25 cellular contexts compared by ENCODE assay signal in genomic region chr1:5580926-5581325, GRCh38.
DNase-seq lines count a peak whose midpoint lies in the region; ATAC-seq, FAIRE-seq and TF ChIP-seq lines count a peak whose summit lies in the region.
"Had no signal": no experiment of that assay in that cellular context is flagged by ENCODE, and none has a peak within 500 bp of the region (broad histone marks: within the 10 kb centered on the region; RNA-seq: fewer than 3 reads in every experiment).

No MANE protein-coding gene starts in this region.

- H4K20me1 ChIP-seq in HepG2 (ENCODE audit: insufficient read depth, low read length) (no peaks in the 10 kb centered on the region), hepatocyte (ENCODE audit: insufficient read depth, poor library complexity, severe bottlenecking) (no peaks in the 10 kb centered on the region)
- H4K20me1 ChIP-seq: BLaER1 treated with 17β-estradiol and CSF1 and Interleukin-3, amounts not matched to agents 10 nM and 100 nM had no signal

- POLR2A ChIA-PET in HepG2 (lab: Yijun Ruan, JAX) = no interaction called here

- ATAC-seq in HepG2 (no peak), right lobe of liver (no peak), lung (ENCODE audit: insufficient read depth, low FRiP score) (no peak)
- ATAC-seq: A549 had no signal

- no TSS peak for BruUV-seq in HepG2 (replicated peaks; lab: Mats Ljungman, UMichigan)

- H2AFZ ChIP-seq in HepG2 (ENCODE audit: low read length) (no peak overlapping the region), hepatocyte (no peak overlapping the region)

- H3K9me3 ChIP-seq in HepG2 (ENCODE audit: low read length) = no peaks in the 10 kb centered on the region
- H3K9me3 ChIP-seq in right lobe of liver = no peaks in the 10 kb centered on the region
- H3K9me3 ChIP-seq in lung (ENCODE audit: control insufficient read depth in 2 of 2, insufficient read depth in 1 of 2, low read length in 1 of 2) = no peaks in the 10 kb centered on the region
- H3K9me3 ChIP-seq in spleen = no peaks in the 10 kb centered on the region
- no peaks in the 10 kb centered on the region for H3K9me3 ChIP-seq in hepatocyte (ENCODE audit: low read depth)
- H3K9me3 ChIP-seq: A549, BE2C, HAP-1 had no signal

- no peak overlapping the region for H3K4me3 ChIP-seq in HepG2 (replicated peaks in 1 of 3; ENCODE audit: insufficient read depth in 1 of 3, low read depth in 2 of 3, low read length in 3 of 3)
- H3K4me3 ChIP-seq in right lobe of liver = no peak overlapping the region
- no peak overlapping the region for H3K4me3 ChIP-seq in lung
- no peak overlapping the region for H3K4me3 ChIP-seq in spleen
- H3K4me3 ChIP-seq in hepatocyte = no peak overlapping the region
- H3K4me3 ChIP-seq: A549; BLaER1 treated with 17β-estradiol and CSF1 and Interleukin-3, amounts not matched to agents 10 nM and 100 nM; HAP-1 had no signal

- H3K27ac ChIP-seq in HepG2 (ENCODE audit: extremely low read length, insufficient read depth, low read length) = no peak overlapping the region
- H3K27ac ChIP-seq in right lobe of liver = no peak overlapping the region
- H3K27ac ChIP-seq in lung (ENCODE audit: low read depth in 1 of 2, low read length in 1 of 2) = no peak overlapping the region
- no peak overlapping the region for H3K27ac ChIP-seq in spleen
- no peak overlapping the region for H3K27ac ChIP-seq in hepatocyte
- H3K27ac ChIP-seq: A549; BLaER1 treated with 17β-estradiol and CSF1 and Interleukin-3, amounts not matched to agents 10 nM and 100 nM had no signal

- TF ChIP-seq CTCF in HepG2 (CRISPR knock-in tag; IDR thresholded peaks at IDR 0.05) = no peak
- TF ChIP-seq CTCF in right lobe of liver (IDR thresholded peaks at IDR 0.05) = no peak
- TF ChIP-seq CTCF in lung (IDR thresholded peaks at IDR 0.05; ENCODE audit: control extremely low read depth, extremely low read depth) = no peak
- TF ChIP-seq CTCF in spleen (IDR thresholded peaks at IDR 0.05 in 8 of 11, conservative IDR thresholded peaks at IDR 0.05 in 3 of 11) = no peak
- TF ChIP-seq CTCF in hepatocyte (IDR thresholded peaks at IDR 0.05; ENCODE audit: poor library complexity) = no peak

- TF ChIP-seq EP300 in HepG2 (IDR thresholded peaks at IDR 0.05; ENCODE audit: low read depth in 2 of 2, low read length in 2 of 2) (no peak), HepG2 (CRISPR knock-in tag; IDR thresholded peaks at IDR 0.05; ENCODE audit: borderline replicate concordance) (no peak)

- CTCF ChIA-PET in HepG2 (lab: Yijun Ruan, JAX; ENCODE audit: low intra/inter-chr PET ratio, low total read pairs) = no interaction called here

- intact Hi-C loops in HepG2 (cut with micrococcal nuclease; ENCODE audit: unreplicated experiment) (loop anchor here (10.0 kb wide), 1 partner anchor 624 kb away; the partner anchor contains the start of gene RNF207), right lobe of liver (cut with DNase I) (no loop called here), spleen (cut with DNase I; ENCODE audit: low total_unique reads) (no loop called here)

- in situ Hi-C loops in HepG2 (cut with HindIII; ENCODE audit: extremely low pct_ligation_motif_present, low pct_unique_long_range_greater_than_20kb) = no loop called here

- H3K4me1 ChIP-seq in HepG2 (ENCODE audit: insufficient read depth, low read length) (no peaks in the 10 kb centered on the region), right lobe of liver (no peaks in the 10 kb centered on the region), lung (ENCODE audit: control insufficient read depth in 2 of 2, insufficient read depth in 2 of 2, low read length in 2 of 2) (no peaks in the 10 kb centered on the region), spleen (no peaks in the 10 kb centered on the region), hepatocyte (ENCODE audit: insufficient read depth) (no peaks in the 10 kb centered on the region)
- H3K4me1 ChIP-seq: A549, BE2C, HAP-1 had no signal

- no peak for TF ChIP-seq RAD21 in HepG2 (CRISPR knock-in tag; IDR thresholded peaks at IDR 0.05)

- DNase-seq in HepG2 (ENCODE audit: low spot score) (no peak), right lobe of liver (no peak), lung (ENCODE audit: low spot score) (peak; percentile 26), spleen (peak; percentile 13), hepatocyte (ENCODE audit: low spot score) (no peak), MV-4-11 (lab: John Stamatoyannopoulos, UW) (no peak)
- no peak for DNase-seq in central memory CD4-positive, alpha-beta T cell
- DNase-seq: 8988T; ACHN; AML-193; BE2C; Calu3; CD4-positive, alpha-beta T cell; CD8-positive, alpha-beta memory T cell; DMS53; DMS79 treated with DMSO at 0.1 percent for 48 hours; GF-D8; GOT3; HFFc6 had no signal

- H3K36me3 ChIP-seq in HepG2 (replicated peaks in 1 of 2; ENCODE audit: control insufficient read depth in 1 of 2, insufficient read depth in 2 of 2, low read length in 2 of 2) = no peaks in the 10 kb centered on the region
- no peaks in the 10 kb centered on the region for H3K36me3 ChIP-seq in right lobe of liver
- no peaks in the 10 kb centered on the region for H3K36me3 ChIP-seq in lung (ENCODE audit: control insufficient read depth in 2 of 2, insufficient read depth in 2 of 2, low read length in 2 of 2)
- no peaks in the 10 kb centered on the region for H3K36me3 ChIP-seq in spleen
- no peaks in the 10 kb centered on the region for H3K36me3 ChIP-seq in hepatocyte (replicated peaks; ENCODE audit: insufficient read depth, low read depth)
- H3K36me3 ChIP-seq: BE2C; BLaER1 treated with 17β-estradiol and CSF1 and Interleukin-3, amounts not matched to agents 10 nM and 100 nM; HAP-1 had no signal

- H3K27me3 ChIP-seq in HepG2 (ENCODE audit: control insufficient read depth in 1 of 2, insufficient read depth in 2 of 2, low read length in 2 of 2) (no peaks in the 10 kb centered on the region; a peak in 2 of 5 replicates), right lobe of liver (no peaks in the 10 kb centered on the region), lung (ENCODE audit: control insufficient read depth, insufficient read depth) (no peaks in the 10 kb centered on the region), spleen (replicated peaks in 1 of 7) (peaks cover 0 to 43% (median 0%) of the 10 kb centered on the region in 7 donors), hepatocyte (no peaks in the 10 kb centered on the region)
- H3K27me3 ChIP-seq: BE2C; BLaER1 treated with 17β-estradiol and CSF1 and Interleukin-3, amounts not matched to agents 10 nM and 100 nM had no signal

- H3K9me2 ChIP-seq in hepatocyte (replicated peaks; ENCODE audit: insufficient read depth) = no peaks in the 10 kb centered on the region

- no peak overlapping the region for H3K4me2 ChIP-seq in HepG2 (ENCODE audit: low read depth, low read length)
- no peak overlapping the region for H3K4me2 ChIP-seq in hepatocyte
- H3K4me2 ChIP-seq: A549; BLaER1 treated with 17β-estradiol and CSF1 and Interleukin-3, amounts not matched to agents 10 nM and 100 nM had no signal

- no peak for FAIRE-seq in HepG2 (lab: Jason Lieb, UNC)
- FAIRE-seq: A549, GM12891, GM18507, H54 had no signal

- 26% methylated on average over 5 of the region's 5 CpGs for WGBS in HepG2 (ENCODE audit: low lambda C conversion rate)
- 79% methylated on average over 5 of the region's 5 CpGs for WGBS in right lobe of liver (ENCODE audit: insufficient coverage, low coverage, low lambda C conversion rate, missing lambda C conversion rate)
- WGBS in lung, 2 donors = 83 to 89% methylated on average over 5 of the region's 5 CpGs
- 57 to 86% (median 76%) methylated on average over 5 of the region's 5 CpGs for WGBS in spleen, 5 donors
- 74% methylated on average over 5 of the region's 5 CpGs for WGBS in hepatocyte (ENCODE audit: low lambda C conversion rate, missing lambda C conversion rate)

- no peak overlapping the region for H3K9ac ChIP-seq in HepG2 (ENCODE audit: insufficient read depth, low read depth, low read length)
- H3K9ac ChIP-seq: BLaER1 treated with 17β-estradiol and CSF1 and Interleukin-3, amounts not matched to agents 10 nM and 100 nM had no signal

- H3K79me2 ChIP-seq in HepG2 (ENCODE audit: insufficient read depth, low read length) (no peaks in the 10 kb centered on the region), hepatocyte (no peaks in the 10 kb centered on the region)

- no peak for TF ChIP-seq POLR2A in HepG2 (IDR thresholded peaks at IDR 0.05; ENCODE audit: insufficient read depth in 1 of 2, low read depth in 2 of 2, low read length in 2 of 2)
- no peak for TF ChIP-seq POLR2A in right lobe of liver (IDR thresholded peaks at IDR 0.05)
- no peak for TF ChIP-seq POLR2A in spleen (IDR thresholded peaks at IDR 0.05)

TF ChIP-seq in HepG2, 621 proteins besides CTCF, POLR2A, EP300 and RAD21:
- TF ChIP-seq NFIC (IDR thresholded peaks at IDR 0.05; ENCODE audit: low read length) (no peak), MNT (IDR thresholded peaks at IDR 0.05) (peak; percentile 36; the same call in 1 of the 2 replicates), ZNF850 (CRISPR knock-in tag; conservative IDR thresholded peaks at IDR 0.05) (no peak)
- TF ChIP-seq, protein P1, sequence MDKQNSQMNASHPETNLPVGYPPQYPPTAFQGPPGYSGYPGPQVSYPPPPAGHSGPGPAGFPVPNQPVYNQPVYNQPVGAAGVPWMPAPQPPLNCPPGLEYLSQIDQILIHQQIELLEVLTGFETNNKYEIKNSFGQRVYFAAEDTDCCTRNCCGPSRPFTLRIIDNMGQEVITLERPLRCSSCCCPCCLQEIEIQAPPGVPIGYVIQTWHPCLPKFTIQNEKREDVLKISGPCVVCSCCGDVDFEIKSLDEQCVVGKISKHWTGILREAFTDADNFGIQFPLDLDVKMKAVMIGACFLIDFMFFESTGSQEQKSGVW (CRISPR knock-in tag; IDR thresholded peaks at IDR 0.05; ENCODE audit: borderline replicate concordance) = no peak

Comparison
In these comparisons a context has a peak if more than half of its experiments do, and no peak if none do; other contexts are left out.
1. DNase-seq: peak in lung (single experiment) and spleen (single experiment); none in HepG2 (single experiment), right lobe of liver (0 of 3), hepatocyte (single experiment), MV-4-11 (single experiment) and central memory CD4-positive, alpha-beta T cell (single experiment).